In the genomic region with DNA sequence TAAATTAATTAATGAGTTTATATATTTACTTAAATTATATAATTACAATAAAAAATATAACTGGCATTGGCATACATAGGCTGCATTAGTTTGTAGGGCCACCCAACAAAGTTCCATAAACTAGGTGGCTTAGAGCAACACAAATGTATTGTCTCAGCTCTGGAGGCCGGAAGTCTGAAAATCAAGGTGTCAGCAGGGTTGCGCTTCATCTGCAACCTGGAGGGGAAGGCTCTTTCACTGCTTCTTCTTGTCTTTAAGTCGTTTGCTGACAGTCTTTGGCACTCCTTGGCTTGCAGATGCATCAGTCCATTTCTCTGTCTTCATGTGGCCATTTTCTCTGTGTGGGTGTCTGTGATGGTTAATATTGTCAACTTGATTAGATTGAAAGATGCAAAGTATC, we compare ENCODE assay signal across 32 cellular contexts.
"Had no signal": no experiment of that assay in that cellular context is flagged by ENCODE, and none has a peak within 500 bp of the region (broad histone marks: within the 10 kb centered on the region; RNA-seq: fewer than 3 reads in every experiment).

No MANE protein-coding gene starts in this region.

- H3K9me3 ChIP-seq: adrenal gland, body of pancreas, gastrocnemius medialis, heart left ventricle had no signal

- H3K27me3 ChIP-seq: adrenal gland, body of pancreas, dorsolateral prefrontal cortex, gastrocnemius medialis, heart left ventricle had no signal

- H3K4me3 Mint-ChIP-seq: activated B cell treated with CpG ODN at 0.5 μM for 24 hours; activated CD4-positive, alpha-beta memory T cell treated with anti-CD3 and anti-CD28 coated beads, Interleukin-2, amount 10 ng/mL, durations not matched to agents 7 days and 5 days; activated naive CD4-positive, alpha-beta T cell treated with anti-CD3 and anti-CD28 coated beads for 36 hours; activated naive CD4-positive, alpha-beta T cell treated with anti-CD3 and anti-CD28 coated beads, Interleukin-2, amount 50 U/mL, for 24 hours; activated naive CD8-positive, alpha-beta T cell treated with anti-CD3 and anti-CD28 coated beads for 36 hours; activated naive CD8-positive, alpha-beta T cell treated with anti-CD3 and anti-CD28 coated beads, Interleukin-2, amount 50 U/mL, for 24 hours; activated T-helper 1 cell treated with anti-CD3 and anti-CD28 coated beads, Interleukin-12 subunit alpha, Interleukin-12 subunit beta, Interleukin-2, Interleukin-4 antibody, amounts not matched to agents 30 ng/mL and 10 ng/mL and 1 ng/mL, durations not matched to agents 14 hours and 24 hours and 36 hours; endodermal cell; T-helper 17 cell; T-helper 2 cell treated with Interferon-gamma antibody and Interleukin-4, amounts not matched to agents 5 μg/mL and 100 μg/mL, for 36 hours had no signal

- H3K4me3 ChIP-seq: adrenal gland, body of pancreas, dorsolateral prefrontal cortex, gastrocnemius medialis, heart left ventricle had no signal

- H3K36me3 Mint-ChIP-seq: activated naive CD4-positive, alpha-beta T cell treated with anti-CD3 and anti-CD28 coated beads, Interleukin-2, amount 50 U/mL, for 24 hours; activated naive CD8-positive, alpha-beta T cell treated with anti-CD3 and anti-CD28 coated beads for 36 hours had no signal

- H3K9me3 Mint-ChIP-seq: activated B cell treated with CpG ODN at 0.5 μM for 24 hours; activated naive CD4-positive, alpha-beta T cell treated with anti-CD3 and anti-CD28 coated beads for 36 hours; activated naive CD4-positive, alpha-beta T cell treated with anti-CD3 and anti-CD28 coated beads, Interleukin-2, amount 50 U/mL, for 24 hours; activated naive CD8-positive, alpha-beta T cell treated with anti-CD3 and anti-CD28 coated beads for 36 hours; activated naive CD8-positive, alpha-beta T cell treated with anti-CD3 and anti-CD28 coated beads, Interleukin-2, amount 50 U/mL, for 24 hours; activated T-helper 1 cell treated with anti-CD3 and anti-CD28 coated beads, Interleukin-12 subunit alpha, Interleukin-12 subunit beta, Interleukin-2, Interleukin-4 antibody, amounts not matched to agents 30 ng/mL and 10 ng/mL and 1 ng/mL, durations not matched to agents 14 hours and 24 hours and 36 hours; activated T-helper 2 cell treated with anti-CD3 and anti-CD28 coated beads, Interferon-gamma antibody, Interleukin-2, Interleukin-4, amounts not matched to agents 10 μg/mL and 5 μg/mL and 100 μg/mL, durations not matched to agents 14 hours and 24 hours and 36 hours; endodermal cell; T-helper 2 cell treated with Interferon-gamma antibody and Interleukin-4, amounts not matched to agents 5 μg/mL and 100 μg/mL, for 36 hours had no signal

- H3K4me1 ChIP-seq: adrenal gland, body of pancreas, foreskin keratinocyte had no signal

- DNase-seq: activated B cell treated with CpG ODN at 0.5 μM for 24 hours; activated CD4-positive, alpha-beta memory T cell treated with anti-CD3 and anti-CD28 coated beads, Interleukin-2, amount 10 ng/mL, durations not matched to agents 7 days and 5 days; activated CD4-positive, alpha-beta T cell treated with anti-CD3 and anti-CD28 coated beads for 48 hours; activated effector memory CD4-positive, alpha-beta T cell treated with anti-CD3 and anti-CD28 coated beads, Interleukin-2, amount 50 U/mL, for 16 hours; activated naive CD4-positive, alpha-beta T cell treated with anti-CD3 and anti-CD28 coated beads for 36 hours; activated naive CD8-positive, alpha-beta T cell treated with anti-CD3 and anti-CD28 coated beads for 36 hours; activated naive CD8-positive, alpha-beta T cell treated with anti-CD3 and anti-CD28 coated beads, Interleukin-2, amount 50 U/mL, for 24 hours; activated T-cell treated with anti-CD3 and anti-CD28 coated beads, Interleukin-2, amount 50 U/mL, for 1 hour; activated T-cell treated with anti-CD3 and anti-CD28 coated beads, Interleukin-2, amount 50 U/mL, for 48 hours; adrenal gland; amygdala; aorta; body of pancreas; caudate nucleus; cortex of kidney; dorsolateral prefrontal cortex; effector memory CD4-positive, alpha-beta T cell; endodermal cell; foreskin keratinocyte; gastrocnemius medialis; glutamatergic neuron; heart left ventricle; T-helper 1 cell; T-helper 17 cell; T1000; WERI-Rb-1 had no signal

- H3K27me3 Mint-ChIP-seq: activated naive CD4-positive, alpha-beta T cell treated with anti-CD3 and anti-CD28 coated beads, Interleukin-2, amount 50 U/mL, for 24 hours had no signal

- H3K27ac Mint-ChIP-seq: activated B cell treated with CpG ODN at 0.5 μM for 24 hours; activated CD4-positive, alpha-beta memory T cell treated with anti-CD3 and anti-CD28 coated beads, Interleukin-2, amount 10 ng/mL, durations not matched to agents 7 days and 5 days; activated naive CD4-positive, alpha-beta T cell treated with anti-CD3 and anti-CD28 coated beads for 36 hours; activated naive CD4-positive, alpha-beta T cell treated with anti-CD3 and anti-CD28 coated beads, Interleukin-2, amount 50 U/mL, for 24 hours; activated naive CD8-positive, alpha-beta T cell treated with anti-CD3 and anti-CD28 coated beads for 36 hours; activated naive CD8-positive, alpha-beta T cell treated with anti-CD3 and anti-CD28 coated beads, Interleukin-2, amount 50 U/mL, for 24 hours; activated T-helper 1 cell treated with anti-CD3 and anti-CD28 coated beads, Interleukin-12 subunit alpha, Interleukin-12 subunit beta, Interleukin-2, Interleukin-4 antibody, amounts not matched to agents 30 ng/mL and 10 ng/mL and 1 ng/mL, durations not matched to agents 14 hours and 24 hours and 36 hours; activated T-helper 2 cell treated with anti-CD3 and anti-CD28 coated beads, Interferon-gamma antibody, Interleukin-2, Interleukin-4, amounts not matched to agents 10 μg/mL and 5 μg/mL and 100 μg/mL, durations not matched to agents 14 hours and 24 hours and 36 hours; endodermal cell; T-helper 17 cell; T-helper 2 cell treated with Interferon-gamma antibody and Interleukin-4, amounts not matched to agents 5 μg/mL and 100 μg/mL, for 36 hours had no signal

- H3K27ac ChIP-seq: adrenal gland, body of pancreas, dorsolateral prefrontal cortex, foreskin keratinocyte, gastrocnemius medialis, WERI-Rb-1 had no signal

- H3K36me3 ChIP-seq: adrenal gland, gastrocnemius medialis, heart left ventricle, WERI-Rb-1 had no signal

- ATAC-seq: activated CD4-positive, CD25-positive, alpha-beta regulatory T cell treated with anti-CD3 and anti-CD28 coated beads, Interleukin-2, amount 50 U/mL, for 24 hours; activated naive CD8-positive, alpha-beta T cell treated with anti-CD3 and anti-CD28 coated beads, Interleukin-2, amount 50 U/mL, for 24 hours; body of pancreas; esophagus mucosa; foreskin keratinocyte; gastrocnemius medialis; heart left ventricle; T-helper 17 cell had no signal
